26 cellular contexts compared by ENCODE assay signal in genomic region chr14:23173039-23173438, GRCh38. TPM values are rescaled to one million over a fixed set of nuclear protein-coding genes. Genes with fewer than 3 reads are reported as not detected.
DNase-seq lines count a peak whose midpoint lies in the region; ATAC-seq and TF ChIP-seq lines count a peak whose summit lies in the region.
"Had no signal": no experiment of that assay in that cellular context is flagged by ENCODE, and none has a peak within 500 bp of the region (broad histone marks: within the 10 kb centered on the region; RNA-seq: fewer than 3 reads in every experiment).

No MANE protein-coding gene starts in this region.

- POLR2A ChIA-PET in naive thymus-derived CD4-positive, alpha-beta T cell (lab: Charles Lee), result interaction anchor here (1.6 to 1.9 kb wide), 2 partner anchors 10 to 78 kb away, joined by 3 to 13 read pairs; partner anchors contain the start of genes ACIN1 and C14orf119

- no peaks in the 10 kb centered on the region for H3K9me3 ChIP-seq in naive thymus-derived CD4-positive, alpha-beta T cell (ENCODE audit: control insufficient read depth in 2 of 3, low read length in 3 of 3)
- H3K9me3 ChIP-seq: psoas muscle had no signal

- H3K27me3 ChIP-seq in foreskin keratinocyte, result no peaks in the 10 kb centered on the region
- H3K27me3 ChIP-seq in naive thymus-derived CD4-positive, alpha-beta T cell (ENCODE audit: control insufficient read depth in 2 of 2, insufficient read depth in 2 of 2, low read length in 2 of 2), result peaks cover 0 to 2% of the 10 kb centered on the region in 2 donors

- no peak for ATAC-seq in foreskin keratinocyte
- peak; percentile 81 for ATAC-seq in naive thymus-derived CD4-positive, alpha-beta T cell
- ATAC-seq in HG02623 (IDR thresholded peaks at IDR 0.05; ENCODE audit: unreplicated experiment), result no peak
- ATAC-seq: activated T-cell treated with anti-CD3 and anti-CD28 coated beads, Interleukin-2, amount 50 U/mL, for 72 hours; psoas muscle had no signal

- peaks cover 40% of the 10 kb centered on the region for H3K4me1 ChIP-seq in foreskin keratinocyte
- H3K4me1 ChIP-seq in naive thymus-derived CD4-positive, alpha-beta T cell (ENCODE audit: control insufficient read depth in 2 of 2, insufficient read depth in 2 of 2, low read length in 2 of 2), result peaks cover 0 to 12% of the 10 kb centered on the region in 2 donors

- H3K27ac ChIP-seq in foreskin keratinocyte, result peak overlapping the region; percentile 4
- no peak overlapping the region for H3K27ac ChIP-seq in naive thymus-derived CD4-positive, alpha-beta T cell (ENCODE audit: low read depth, low read length)
- H3K27ac ChIP-seq: psoas muscle, VCaP had no signal

- H3K4me3 ChIP-seq in naive thymus-derived CD4-positive, alpha-beta T cell (ENCODE audit: low read length), result no peak overlapping the region
- H3K4me3 ChIP-seq: psoas muscle had no signal

- peak; percentile 91 for DNase-seq in CD1c-positive myeloid dendritic cell (ENCODE audit: extremely low spot score)
- DNase-seq in NOMO-1 treated with dmso at 0.1 percent for 144 hours (lab: John Stamatoyannopoulos, UW; ENCODE audit: unreplicated experiment), result peak; percentile 71
- DNase-seq in foreskin keratinocyte, result no peak
- DNase-seq in naive thymus-derived CD4-positive, alpha-beta T cell, result no peak
- DNase-seq in activated T-cell treated with anti-CD3 and anti-CD28 coated beads, Interleukin-2, amount 50 U/mL, for 48 hours, result no peak
- DNase-seq in ecto neural progenitor cell (ENCODE audit: low spot score), result no peak
- DNase-seq in NK-92 (lab: John Stamatoyannopoulos, UW; ENCODE audit: unreplicated experiment), result no peak
- DNase-seq: activated CD8-positive, alpha-beta T cell treated with anti-CD3 and anti-CD28 coated beads, Interleukin-2, amount 10 ng/mL, durations not matched to agents 7 days and 5 days; activated T-cell treated with anti-CD3 and anti-CD28 coated beads, Interleukin-2, amount 50 U/mL, for 72 hours; CD4-positive, alpha-beta memory T cell; cortex of kidney; GOT3; NCI-H1436 treated with DMSO at 0.1 percent for 48 hours; NCI-H2171 treated with DMSO at 0.1 percent for 48 hours; nephron progenitor cell; psoas muscle; T-cell had no signal

- peak overlapping the region in 4 of 9 donors; percentile 9 to 74 (median 40) for H3K27ac Mint-ChIP-seq in naive thymus-derived CD4-positive, alpha-beta T cell
- H3K27ac Mint-ChIP-seq: activated CD8-positive, alpha-beta T cell treated with anti-CD3 and anti-CD28 coated beads, Interleukin-2, amount 10 ng/mL, durations not matched to agents 7 days and 5 days; activated naive CD8-positive, alpha-beta T cell; activated T-cell treated with anti-CD3 and anti-CD28 coated beads, Interleukin-2, amount 50 U/mL, for 72 hours; nephron progenitor cell; type B pancreatic cell had no signal

- H3K9me3 Mint-ChIP-seq in naive thymus-derived CD4-positive, alpha-beta T cell, result no peaks in the 10 kb centered on the region
- H3K9me3 Mint-ChIP-seq: activated T-cell treated with anti-CD3 and anti-CD28 coated beads, Interleukin-2, amount 50 U/mL, for 72 hours; CD4-positive, alpha-beta memory T cell; nephron progenitor cell; T-cell had no signal

- H3K36me3 ChIP-seq in naive thymus-derived CD4-positive, alpha-beta T cell (ENCODE audit: control insufficient read depth in 2 of 3, insufficient read depth in 3 of 3, low read length in 3 of 3), result no peaks in the 10 kb centered on the region

- H3K4me3 Mint-ChIP-seq in naive thymus-derived CD4-positive, alpha-beta T cell, result peak overlapping the region in 4 of 10 donors; percentile 29 to 59 (median 44)
- H3K4me3 Mint-ChIP-seq: activated CD8-positive, alpha-beta T cell treated with anti-CD3 and anti-CD28 coated beads, Interleukin-2, amount 10 ng/mL, durations not matched to agents 7 days and 5 days; activated naive CD8-positive, alpha-beta T cell; activated T-cell treated with anti-CD3 and anti-CD28 coated beads, Interleukin-2, amount 50 U/mL, for 72 hours; nephron progenitor cell; type B pancreatic cell had no signal

- H3K4me1 Mint-ChIP-seq in naive thymus-derived CD4-positive, alpha-beta T cell, result peaks cover 2 to 77% (median 39%) of the 10 kb centered on the region in 7 donors

- peaks cover 0 to 30% (median 0%) of the 10 kb centered on the region in 5 donors for H3K27me3 Mint-ChIP-seq in naive thymus-derived CD4-positive, alpha-beta T cell
- H3K27me3 Mint-ChIP-seq: activated naive CD8-positive, alpha-beta T cell; type B pancreatic cell had no signal

- intact Hi-C loops in naive thymus-derived CD4-positive, alpha-beta T cell (cut with micrococcal nuclease), result no loop called here

- CTCF ChIA-PET in naive thymus-derived CD4-positive, alpha-beta T cell (lab: Charles Lee), result interaction anchor here (1.0 to 3.2 kb wide), 3 partner anchors 9 to 53 kb away, joined by 3 to 21 read pairs (median 3); no protein-coding TSS in a partner anchor

- no peak for TF ChIP-seq CTCF in foreskin keratinocyte (conservative IDR thresholded peaks at IDR 0.05)

- no peaks in the 10 kb centered on the region for H3K36me3 Mint-ChIP-seq in naive thymus-derived CD4-positive, alpha-beta T cell
- H3K36me3 Mint-ChIP-seq: activated naive CD8-positive, alpha-beta T cell; CD4-positive, alpha-beta memory T cell; T-cell had no signal

RNA-seq across cellular contexts. Expression of gene SLC7A8, which starts 10.4 kb away (rescaled TPM):
- 73.2 TPM in 2 replicates for total RNA-seq in foreskin keratinocyte
- polyA plus RNA-seq in foreskin keratinocyte, result 52.7 and 56.7 TPM in 2 replicates
- 1 to 10 TPM in 4 of 5 experiments, under 1 TPM in 1; 0.36 to 7.7 (median 2.5) TPM for total RNA-seq in naive thymus-derived CD4-positive, alpha-beta T cell
- 1 to 10 TPM; 1.2 to 4.0 TPM for polyA plus RNA-seq in naive thymus-derived CD4-positive, alpha-beta T cell

RNA-seq across cellular contexts. Expression of gene CEBPE, which starts 54.0 kb away (rescaled TPM):
- not detected in 2 replicates for total RNA-seq in foreskin keratinocyte
- not detected in 2 replicates for polyA plus RNA-seq in foreskin keratinocyte
- total RNA-seq in naive thymus-derived CD4-positive, alpha-beta T cell, result 1 to 10 TPM in 3 of 5 experiments, under 1 TPM in 2; 0.19 to 1.7 (median 1.2) TPM
- under 1 TPM; 0.60 to 0.65 TPM for polyA plus RNA-seq in naive thymus-derived CD4-positive, alpha-beta T cell
- total RNA-seq: Daoy, glomerular endothelial cell, lower leg skin, RPMI7951 had no signal
- polyA plus RNA-seq: AG04450 had no signal

Comparison
In these comparisons a context has a peak if more than half of its experiments do, and no peak if none do; other contexts are left out.
1. DNase-seq: peak in CD1c-positive myeloid dendritic cell (single experiment) and NOMO-1 treated with dmso at 0.1 percent for 144 hours (single experiment); none in foreskin keratinocyte (0 of 2), naive thymus-derived CD4-positive, alpha-beta T cell (0 of 9), activated T-cell treated with anti-CD3 and anti-CD28 coated beads, Interleukin-2, amount 50 U/mL, for 48 hours (0 of 2), ecto neural progenitor cell (single experiment) and NK-92 (single experiment).